In the genomic region with DNA sequence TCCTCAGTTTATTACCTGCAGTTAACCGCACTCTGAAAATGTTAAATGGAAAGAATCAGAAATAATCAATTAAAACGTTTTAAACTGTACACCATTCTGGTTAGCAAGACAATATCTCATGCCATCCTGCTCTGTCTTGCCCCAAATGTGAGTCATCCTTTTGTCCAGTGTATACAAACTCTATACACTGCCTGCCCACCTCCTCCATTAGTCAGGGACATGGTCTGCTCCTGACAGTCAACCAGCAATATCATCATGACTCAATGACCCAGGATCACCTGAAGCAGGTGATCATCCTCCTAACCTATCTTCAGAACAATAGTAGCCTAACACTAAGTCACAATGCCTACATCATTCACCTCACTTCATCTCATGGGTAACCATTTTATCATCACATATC, we compare ENCODE assay signal across 25 cellular contexts.
"Had no signal": no experiment of that assay in that cellular context is flagged by ENCODE, and none has a peak within 500 bp of the region (broad histone marks: within the 10 kb centered on the region; RNA-seq: fewer than 3 reads in every experiment).

No MANE protein-coding gene starts in this region.

- H3K36me3 ChIP-seq: gastrocnemius medialis, heart left ventricle, left lung, ovary, sigmoid colon, tibial artery had no signal

- H3K27ac ChIP-seq: coronary artery, gastrocnemius medialis, heart left ventricle, hepatocyte, left lung, ovary, psoas muscle, sigmoid colon, testis, tibial artery had no signal

- H3K9me3 Mint-ChIP-seq: nephron progenitor cell, type B pancreatic cell had no signal

- H3K27me3 ChIP-seq: gastrocnemius medialis, hepatocyte, left lung, ovary, sigmoid colon, testis, tibial artery had no signal

- DNase-seq: dermis blood vessel endothelial cell; effector memory CD4-positive, alpha-beta T cell; gastrocnemius medialis; heart left ventricle; kidney; left cardiac atrium; left lung; naive thymus-derived CD8-positive, alpha-beta T cell; nephron progenitor cell; occipital lobe; ovary; posterior cingulate gyrus; psoas muscle; right cardiac atrium; sigmoid colon; stimulated activated CD4-positive, alpha-beta T cell treated with anti-CD3 and anti-CD28 coated beads, Interleukin-2, amount 100 ng/mL, for 24 hours; stimulated activated CD4-positive, alpha-beta T cell treated with anti-CD3 and anti-CD28 coated beads, Interleukin-4, amount 100 ng/mL, for 24 hours; stimulated activated naive CD8-positive, alpha-beta T cell treated with anti-CD3 and anti-CD28 coated beads, Interleukin-15, Interleukin-2, amounts not matched to agents 100 U/mL and 50 U/mL, for 24 hours; substantia nigra; testis; tibial artery had no signal

- H3K9me3 ChIP-seq: gastrocnemius medialis, heart left ventricle, left lung, ovary, psoas muscle, sigmoid colon, testis, tibial artery had no signal

- H3K4me3 ChIP-seq: coronary artery, gastrocnemius medialis, heart left ventricle, hepatocyte, left lung, ovary, psoas muscle, sigmoid colon, testis, tibial artery had no signal

- H2AFZ ChIP-seq: hepatocyte had no signal

- ATAC-seq: gastrocnemius medialis; heart left ventricle; left cardiac atrium; left lung; naive thymus-derived CD8-positive, alpha-beta T cell; psoas muscle; right cardiac atrium; stimulated activated effector memory CD8-positive, alpha-beta T cell treated with anti-CD3 and anti-CD28 coated beads, Interleukin-12 subunit alpha, Interleukin-12 subunit beta, amount 100 ng/mL, for 72 hours; stimulated activated naive CD8-positive, alpha-beta T cell treated with anti-CD3 and anti-CD28 coated beads, Interleukin-15, Interleukin-2, amounts not matched to agents 100 U/mL and 50 U/mL, for 24 hours had no signal

- H3K27ac Mint-ChIP-seq: naive thymus-derived CD8-positive, alpha-beta T cell; nephron progenitor cell; stimulated activated effector memory CD8-positive, alpha-beta T cell treated with anti-CD3 and anti-CD28 coated beads, Interleukin-12 subunit alpha, Interleukin-12 subunit beta, amount 100 ng/mL, for 72 hours; type B pancreatic cell had no signal

- H3K4me2 ChIP-seq: hepatocyte had no signal

- H3K79me2 ChIP-seq: hepatocyte had no signal

- H3K4me1 ChIP-seq: gastrocnemius medialis, heart left ventricle, left lung, psoas muscle, sigmoid colon, testis, tibial artery had no signal

- H3K36me3 Mint-ChIP-seq: naive thymus-derived CD8-positive, alpha-beta T cell; stimulated activated effector memory CD8-positive, alpha-beta T cell treated with anti-CD3 and anti-CD28 coated beads, Interleukin-12 subunit alpha, Interleukin-12 subunit beta, amount 100 ng/mL, for 72 hours; type B pancreatic cell had no signal
